1 cellular context compared by ENCODE assay signal in the genomic region with DNA sequence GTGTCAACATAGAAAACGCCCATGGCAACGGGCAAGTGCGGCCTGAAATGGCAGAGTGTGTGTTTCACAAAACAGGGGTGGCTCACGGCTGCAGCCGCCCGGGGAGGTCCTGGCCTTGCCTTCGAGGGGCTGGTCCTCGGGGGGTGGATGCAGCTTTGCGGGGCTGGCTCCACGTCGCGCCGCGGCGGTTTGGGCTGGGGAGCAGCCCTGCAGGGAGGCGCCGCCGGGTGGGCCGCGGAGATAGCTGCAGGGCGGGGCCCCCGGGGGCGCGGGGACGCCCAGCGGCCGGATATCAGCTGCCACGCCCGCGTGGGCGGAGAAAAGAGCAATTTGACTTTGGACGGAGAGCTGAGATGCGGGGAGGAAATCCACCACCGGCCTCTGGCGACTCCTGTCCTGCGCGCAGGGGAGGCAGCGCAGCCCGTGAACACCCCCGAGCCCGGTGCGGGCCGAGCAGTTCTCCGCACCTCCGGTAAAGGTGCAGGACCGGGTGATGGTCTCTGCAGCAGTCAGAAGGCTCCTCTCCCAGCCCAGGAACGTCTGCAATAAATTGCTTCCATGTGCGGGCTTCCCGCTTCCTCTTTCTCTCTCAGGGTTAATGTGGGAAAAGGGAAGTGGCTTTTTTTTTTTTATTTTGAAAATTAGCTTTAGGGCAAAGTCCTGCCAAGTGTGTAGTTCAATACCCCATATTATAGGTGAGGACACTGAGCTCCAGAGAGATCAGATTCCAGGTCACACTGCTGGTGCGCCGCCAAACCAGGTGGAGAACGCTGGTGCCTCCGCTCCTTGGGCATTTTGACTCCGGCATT.
TF ChIP-seq lines count a peak whose summit lies in the region.

No MANE protein-coding gene starts in this region.

TF ChIP-seq in K562, 482 proteins besides CTCF, POLR2A, EP300 and RAD21 (continued from another document and continues in another):
- TF ChIP-seq, protein P1, sequence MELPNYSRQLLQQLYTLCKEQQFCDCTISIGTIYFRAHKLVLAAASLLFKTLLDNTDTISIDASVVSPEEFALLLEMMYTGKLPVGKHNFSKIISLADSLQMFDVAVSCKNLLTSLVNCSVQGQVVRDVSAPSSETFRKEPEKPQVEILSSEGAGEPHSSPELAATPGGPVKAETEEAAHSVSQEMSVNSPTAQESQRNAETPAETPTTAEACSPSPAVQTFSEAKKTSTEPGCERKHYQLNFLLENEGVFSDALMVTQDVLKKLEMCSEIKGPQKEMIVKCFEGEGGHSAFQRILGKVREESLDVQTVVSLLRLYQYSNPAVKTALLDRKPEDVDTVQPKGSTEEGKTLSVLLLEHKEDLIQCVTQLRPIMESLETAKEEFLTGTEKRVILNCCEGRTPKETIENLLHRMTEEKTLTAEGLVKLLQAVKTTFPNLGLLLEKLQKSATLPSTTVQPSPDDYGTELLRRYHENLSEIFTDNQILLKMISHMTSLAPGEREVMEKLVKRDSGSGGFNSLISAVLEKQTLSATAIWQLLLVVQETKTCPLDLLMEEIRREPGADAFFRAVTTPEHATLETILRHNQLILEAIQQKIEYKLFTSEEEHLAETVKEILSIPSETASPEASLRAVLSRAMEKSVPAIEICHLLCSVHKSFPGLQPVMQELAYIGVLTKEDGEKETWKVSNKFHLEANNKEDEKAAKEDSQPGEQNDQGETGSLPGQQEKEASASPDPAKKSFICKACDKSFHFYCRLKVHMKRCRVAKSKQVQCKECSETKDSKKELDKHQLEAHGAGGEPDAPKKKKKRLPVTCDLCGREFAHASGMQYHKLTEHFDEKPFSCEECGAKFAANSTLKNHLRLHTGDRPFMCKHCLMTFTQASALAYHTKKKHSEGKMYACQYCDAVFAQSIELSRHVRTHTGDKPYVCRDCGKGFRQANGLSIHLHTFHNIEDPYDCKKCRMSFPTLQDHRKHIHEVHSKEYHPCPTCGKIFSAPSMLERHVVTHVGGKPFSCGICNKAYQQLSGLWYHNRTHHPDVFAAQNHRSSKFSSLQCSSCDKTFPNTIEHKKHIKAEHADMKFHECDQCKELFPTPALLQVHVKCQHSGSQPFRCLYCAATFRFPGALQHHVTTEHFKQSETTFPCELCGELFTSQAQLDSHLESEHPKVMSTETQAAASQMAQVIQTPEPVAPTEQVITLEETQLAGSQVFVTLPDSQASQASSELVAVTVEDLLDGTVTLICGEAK (IDR thresholded peaks at IDR 0.05): no peak
- TF ChIP-seq, protein P1 (CRISPR knock-in tag; IDR thresholded peaks at IDR 0.05): no peak
- TF ChIP-seq BRCA1 (IDR thresholded peaks at IDR 0.05): no peak
- TF ChIP-seq BRCA1 (CRISPR knock-in tag; IDR thresholded peaks at IDR 0.05): no peak
- TF ChIP-seq NR2F6 (CRISPR knock-in tag; IDR thresholded peaks at IDR 0.05): no peak
- no peak for TF ChIP-seq NBN (IDR thresholded peaks at IDR 0.05; ENCODE audit: low read depth)
- TF ChIP-seq TBL1XR1 (IDR thresholded peaks at IDR 0.05; ENCODE audit: low read length in 2 of 2): 0 out of 4 replicates have a peak, but pooled peaks of 1 of the 2 experiments have one; percentile 39
- no peak for TF ChIP-seq ZFPM2 (CRISPR knock-in tag; IDR thresholded peaks at IDR 0.05)
- TF ChIP-seq ZNF766 (CRISPR knock-in tag; conservative IDR thresholded peaks at IDR 0.05): no peak
- TF ChIP-seq, protein P2, sequence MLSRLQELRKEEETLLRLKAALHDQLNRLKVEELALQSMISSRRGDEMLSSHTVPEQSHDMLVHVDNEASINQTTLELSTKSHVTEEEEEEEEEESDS (CRISPR knock-in tag; IDR thresholded peaks at IDR 0.05): no peak
- TF ChIP-seq, protein P3, sequence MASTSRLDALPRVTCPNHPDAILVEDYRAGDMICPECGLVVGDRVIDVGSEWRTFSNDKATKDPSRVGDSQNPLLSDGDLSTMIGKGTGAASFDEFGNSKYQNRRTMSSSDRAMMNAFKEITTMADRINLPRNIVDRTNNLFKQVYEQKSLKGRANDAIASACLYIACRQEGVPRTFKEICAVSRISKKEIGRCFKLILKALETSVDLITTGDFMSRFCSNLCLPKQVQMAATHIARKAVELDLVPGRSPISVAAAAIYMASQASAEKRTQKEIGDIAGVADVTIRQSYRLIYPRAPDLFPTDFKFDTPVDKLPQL (IDR thresholded peaks at IDR 0.05; ENCODE audit: extremely low read depth, insufficient read length): no peak
- peak; percentile 76 for TF ChIP-seq CTBP1 (IDR thresholded peaks at IDR 0.05; ENCODE audit: borderline replicate concordance)
- TF ChIP-seq, protein P4, sequence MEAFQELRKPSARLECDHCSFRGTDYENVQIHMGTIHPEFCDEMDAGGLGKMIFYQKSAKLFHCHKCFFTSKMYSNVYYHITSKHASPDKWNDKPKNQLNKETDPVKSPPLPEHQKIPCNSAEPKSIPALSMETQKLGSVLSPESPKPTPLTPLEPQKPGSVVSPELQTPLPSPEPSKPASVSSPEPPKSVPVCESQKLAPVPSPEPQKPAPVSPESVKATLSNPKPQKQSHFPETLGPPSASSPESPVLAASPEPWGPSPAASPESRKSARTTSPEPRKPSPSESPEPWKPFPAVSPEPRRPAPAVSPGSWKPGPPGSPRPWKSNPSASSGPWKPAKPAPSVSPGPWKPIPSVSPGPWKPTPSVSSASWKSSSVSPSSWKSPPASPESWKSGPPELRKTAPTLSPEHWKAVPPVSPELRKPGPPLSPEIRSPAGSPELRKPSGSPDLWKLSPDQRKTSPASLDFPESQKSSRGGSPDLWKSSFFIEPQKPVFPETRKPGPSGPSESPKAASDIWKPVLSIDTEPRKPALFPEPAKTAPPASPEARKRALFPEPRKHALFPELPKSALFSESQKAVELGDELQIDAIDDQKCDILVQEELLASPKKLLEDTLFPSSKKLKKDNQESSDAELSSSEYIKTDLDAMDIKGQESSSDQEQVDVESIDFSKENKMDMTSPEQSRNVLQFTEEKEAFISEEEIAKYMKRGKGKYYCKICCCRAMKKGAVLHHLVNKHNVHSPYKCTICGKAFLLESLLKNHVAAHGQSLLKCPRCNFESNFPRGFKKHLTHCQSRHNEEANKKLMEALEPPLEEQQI (IDR thresholded peaks at IDR 0.05): no peak
- no peak for TF ChIP-seq BACH1 (tag; IDR thresholded peaks at IDR 0.05)
- TF ChIP-seq TARDBP (IDR thresholded peaks at IDR 0.05): peak; percentile 78; the same call in 1 of the 2 replicates
- TF ChIP-seq, protein P5, sequence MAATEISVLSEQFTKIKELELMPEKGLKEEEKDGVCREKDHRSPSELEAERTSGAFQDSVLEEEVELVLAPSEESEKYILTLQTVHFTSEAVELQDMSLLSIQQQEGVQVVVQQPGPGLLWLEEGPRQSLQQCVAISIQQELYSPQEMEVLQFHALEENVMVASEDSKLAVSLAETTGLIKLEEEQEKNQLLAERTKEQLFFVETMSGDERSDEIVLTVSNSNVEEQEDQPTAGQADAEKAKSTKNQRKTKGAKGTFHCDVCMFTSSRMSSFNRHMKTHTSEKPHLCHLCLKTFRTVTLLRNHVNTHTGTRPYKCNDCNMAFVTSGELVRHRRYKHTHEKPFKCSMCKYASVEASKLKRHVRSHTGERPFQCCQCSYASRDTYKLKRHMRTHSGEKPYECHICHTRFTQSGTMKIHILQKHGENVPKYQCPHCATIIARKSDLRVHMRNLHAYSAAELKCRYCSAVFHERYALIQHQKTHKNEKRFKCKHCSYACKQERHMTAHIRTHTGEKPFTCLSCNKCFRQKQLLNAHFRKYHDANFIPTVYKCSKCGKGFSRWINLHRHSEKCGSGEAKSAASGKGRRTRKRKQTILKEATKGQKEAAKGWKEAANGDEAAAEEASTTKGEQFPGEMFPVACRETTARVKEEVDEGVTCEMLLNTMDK (IDR thresholded peaks at IDR 0.05; ENCODE audit: borderline replicate concordance, insufficient read depth, low read depth, low read length, poor library complexity, severe bottlenecking): no peak
- TF ChIP-seq, protein P6, sequence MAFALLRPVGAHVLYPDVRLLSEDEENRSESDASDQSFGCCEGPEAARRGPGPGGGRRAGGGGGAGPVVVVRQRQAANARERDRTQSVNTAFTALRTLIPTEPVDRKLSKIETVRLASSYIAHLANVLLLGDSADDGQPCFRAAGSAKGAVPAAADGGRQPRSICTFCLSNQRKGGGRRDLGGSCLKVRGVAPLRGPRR (CRISPR knock-in tag; IDR thresholded peaks at IDR 0.05): no peak
- no peak for TF ChIP-seq ZSCAN32 (CRISPR knock-in tag; IDR thresholded peaks at IDR 0.05)
- TF ChIP-seq SRSF1 (IDR thresholded peaks at IDR 0.05; ENCODE audit: low read depth, low read length): no peak
- TF ChIP-seq, protein P7, sequence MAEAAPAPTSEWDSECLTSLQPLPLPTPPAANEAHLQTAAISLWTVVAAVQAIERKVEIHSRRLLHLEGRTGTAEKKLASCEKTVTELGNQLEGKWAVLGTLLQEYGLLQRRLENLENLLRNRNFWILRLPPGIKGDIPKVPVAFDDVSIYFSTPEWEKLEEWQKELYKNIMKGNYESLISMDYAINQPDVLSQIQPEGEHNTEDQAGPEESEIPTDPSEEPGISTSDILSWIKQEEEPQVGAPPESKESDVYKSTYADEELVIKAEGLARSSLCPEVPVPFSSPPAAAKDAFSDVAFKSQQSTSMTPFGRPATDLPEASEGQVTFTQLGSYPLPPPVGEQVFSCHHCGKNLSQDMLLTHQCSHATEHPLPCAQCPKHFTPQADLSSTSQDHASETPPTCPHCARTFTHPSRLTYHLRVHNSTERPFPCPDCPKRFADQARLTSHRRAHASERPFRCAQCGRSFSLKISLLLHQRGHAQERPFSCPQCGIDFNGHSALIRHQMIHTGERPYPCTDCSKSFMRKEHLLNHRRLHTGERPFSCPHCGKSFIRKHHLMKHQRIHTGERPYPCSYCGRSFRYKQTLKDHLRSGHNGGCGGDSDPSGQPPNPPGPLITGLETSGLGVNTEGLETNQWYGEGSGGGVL (CRISPR knock-in tag; IDR thresholded peaks at IDR 0.05): no peak
- no peak for TF ChIP-seq SIN3B (IDR thresholded peaks at IDR 0.05; ENCODE audit: low read depth)
- no peak for TF ChIP-seq CC2D1A (IDR thresholded peaks at IDR 0.05)
- no peak for TF ChIP-seq JUNB (CRISPR knock-in tag; conservative IDR thresholded peaks at IDR 0.05)
- TF ChIP-seq TCF7 (IDR thresholded peaks at IDR 0.05; ENCODE audit: borderline replicate concordance): no peak
- no peak for TF ChIP-seq OTX1 (CRISPR knock-in tag; IDR thresholded peaks at IDR 0.05)
- TF ChIP-seq ASH1L (IDR thresholded peaks at IDR 0.05; ENCODE audit: borderline replicate concordance, low read depth, partially characterized antibody): no peak
- TF ChIP-seq ZNF282 (CRISPR knock-in tag; IDR thresholded peaks at IDR 0.05): no peak
- no peak for TF ChIP-seq ARNT (IDR thresholded peaks at IDR 0.05)
- no peak for TF ChIP-seq TGIF2 (CRISPR knock-in tag; IDR thresholded peaks at IDR 0.05)
- TF ChIP-seq LCOR (CRISPR knock-in tag; IDR thresholded peaks at IDR 0.05): peak; percentile 80; the same call in 1 of the 2 replicates
- no peak for TF ChIP-seq KAT2B (IDR thresholded peaks at IDR 0.05; ENCODE audit: low read depth, low read length)
- TF ChIP-seq ILF3 (IDR thresholded peaks at IDR 0.05; ENCODE audit: borderline replicate concordance): 0 out of 2 replicates have a peak, but pooled peaks have one; percentile 39
- TF ChIP-seq, protein P8, sequence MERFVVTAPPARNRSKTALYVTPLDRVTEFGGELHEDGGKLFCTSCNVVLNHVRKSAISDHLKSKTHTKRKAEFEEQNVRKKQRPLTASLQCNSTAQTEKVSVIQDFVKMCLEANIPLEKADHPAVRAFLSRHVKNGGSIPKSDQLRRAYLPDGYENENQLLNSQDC (CRISPR knock-in tag; IDR thresholded peaks at IDR 0.05): no peak
- no peak for TF ChIP-seq EWSR1 (IDR thresholded peaks at IDR 0.05; ENCODE audit: borderline replicate concordance, low read depth, partially characterized antibody)
- TF ChIP-seq FOSL1 (tag; conservative IDR thresholded peaks at IDR 0.05): peak; percentile 26; the same call in 1 of the 2 replicates
